7 cellular contexts compared by ENCODE assay signal in the genomic region with DNA sequence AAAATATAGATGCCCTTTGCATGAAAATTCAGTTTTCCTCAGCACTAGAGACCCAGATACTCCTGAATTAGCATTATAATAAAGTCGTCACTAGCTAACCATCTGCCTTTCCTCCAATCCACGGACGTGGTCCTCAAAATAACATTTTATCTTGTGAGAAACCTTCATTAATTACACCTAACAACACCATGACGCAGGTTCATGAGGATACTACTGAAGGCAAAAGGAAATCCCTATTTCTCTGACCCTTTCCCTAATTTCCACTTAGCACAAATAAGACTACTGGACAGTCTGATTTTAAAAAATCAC. TPM values are rescaled to one million over a fixed set of nuclear protein-coding genes. Genes with fewer than 3 reads are reported as not detected.
DNase-seq lines count a peak whose midpoint lies in the region; ATAC-seq, FAIRE-seq and TF ChIP-seq lines count a peak whose summit lies in the region.

No MANE protein-coding gene starts in this region.

- H3K4me2 ChIP-seq in keratinocyte (ENCODE audit: control insufficient read depth, extremely low read depth, insufficient read depth, low read depth, low read length): peak overlapping the region; percentile 85

- dilution Hi-C loops in keratinocyte (cut with MboI; ENCODE audit: extremely low pct_ligation_motif_present, low sequenced_read_pairs): no loop called here

- H3K9ac ChIP-seq in keratinocyte (ENCODE audit: control insufficient read depth, extremely low read depth, insufficient read depth, low read length): peak overlapping the region; percentile 100

- no peaks in the 10 kb centered on the region for H3K9me3 Mint-ChIP-seq in activated naive CD8-positive, alpha-beta T cell treated with anti-CD3 and anti-CD28 coated beads for 36 hours

- H4K20me1 ChIP-seq in keratinocyte (ENCODE audit: control insufficient read depth, extremely low read depth, insufficient read depth, low read length): peaks cover 7% of the 10 kb centered on the region

- FAIRE-seq in keratinocyte (lab: Jason Lieb, UNC): no peak

- TF ChIP-seq CTCF in keratinocyte (optimal IDR thresholded peaks at IDR 0.05 in 1 of 3, IDR thresholded peaks at IDR 0.05 in 1 of 3, conservative IDR thresholded peaks at IDR 0.05 in 1 of 3; ENCODE audit: extremely low read depth in 1 of 3, insufficient read depth in 2 of 3, low read length in 3 of 3): no peak
- TF ChIP-seq CTCF in stomach (IDR thresholded peaks at IDR 0.05): no peak

- peak; percentile 5 for DNase-seq in HT-29 (ENCODE audit: low spot score)
- DNase-seq in activated naive CD8-positive, alpha-beta T cell treated with anti-CD3 and anti-CD28 coated beads for 36 hours: no peak
- no peak for DNase-seq in keratinocyte (ENCODE audit: low read depth, low spot score)
- no peak for DNase-seq in stomach
- DNase-seq in COR-L47 (lab: John Stamatoyannopoulos, UW): no peak
- DNase-seq in hepatic stellate cell (ENCODE audit: low spot score): no peak

- peak overlapping the region; percentile 94 for H2AFZ ChIP-seq in keratinocyte (ENCODE audit: control insufficient read depth, low read length)

- no peak for TF ChIP-seq POLR2A in stomach (IDR thresholded peaks at IDR 0.05)

- H3K4me3 ChIP-seq in keratinocyte (ENCODE audit: control insufficient read depth in 2 of 3, extremely low read depth in 1 of 3, insufficient read depth in 2 of 3, low read depth in 1 of 3, low read length in 3 of 3) (peak overlapping the region; percentile 97 to 100 (median 99)), stomach (peak overlapping the region; percentile 60 to 81 (median 76))

- H3K9me3 ChIP-seq in keratinocyte (ENCODE audit: control insufficient read depth, low read depth, low read length) (no peaks in the 10 kb centered on the region), stomach (no peaks in the 10 kb centered on the region)

- peak overlapping the region; percentile 100 for H3K27ac ChIP-seq in keratinocyte (ENCODE audit: control insufficient read depth, insufficient read depth, low read length)
- peak overlapping the region in 4 of 5 donors; percentile 94 to 99 (median 98) for H3K27ac ChIP-seq in stomach

- no peaks in the 10 kb centered on the region for H3K36me3 ChIP-seq in keratinocyte (ENCODE audit: control insufficient read depth in 2 of 2, extremely low read depth in 1 of 2, insufficient read depth in 2 of 2, low read length in 2 of 2)
- H3K36me3 ChIP-seq in stomach: peaks cover 0 to 10% (median 8%) of the 10 kb centered on the region in 4 donors

- H3K27ac Mint-ChIP-seq in activated naive CD8-positive, alpha-beta T cell treated with anti-CD3 and anti-CD28 coated beads for 36 hours: peak overlapping the region; percentile 99

- intact Hi-C loops in stomach (cut with DNase I; ENCODE audit: low total_unique reads): no loop called here

- ATAC-seq in HG03175 (IDR thresholded peaks at IDR 0.05; ENCODE audit: unreplicated experiment): no peak

- H3K4me1 ChIP-seq in keratinocyte (ENCODE audit: control insufficient read depth, extremely low read depth, insufficient read depth, low read length): peaks cover 14% of the 10 kb centered on the region
- H3K4me1 ChIP-seq in stomach: peaks cover 39 to 57% (median 45%) of the 10 kb centered on the region in 4 donors

- H3K9me1 ChIP-seq in keratinocyte (ENCODE audit: control insufficient read depth, extremely low read depth, insufficient read depth, low read length): peaks cover 2% of the 10 kb centered on the region

- TF ChIP-seq EP300 in stomach (IDR thresholded peaks at IDR 0.05): no peak

- H3K79me2 ChIP-seq in keratinocyte (ENCODE audit: control insufficient read depth, insufficient read depth, low read length): peaks cover 42% of the 10 kb centered on the region

- H3K36me3 Mint-ChIP-seq in activated naive CD8-positive, alpha-beta T cell treated with anti-CD3 and anti-CD28 coated beads for 36 hours: peaks cover 38% of the 10 kb centered on the region

- H3K4me3 Mint-ChIP-seq in activated naive CD8-positive, alpha-beta T cell treated with anti-CD3 and anti-CD28 coated beads for 36 hours: peak overlapping the region; percentile 99

- no peaks in the 10 kb centered on the region for H3K27me3 Mint-ChIP-seq in activated naive CD8-positive, alpha-beta T cell treated with anti-CD3 and anti-CD28 coated beads for 36 hours

- H3K4me1 Mint-ChIP-seq in activated naive CD8-positive, alpha-beta T cell treated with anti-CD3 and anti-CD28 coated beads for 36 hours: peaks cover 44% of the 10 kb centered on the region

- WGBS in stomach, 5 donors: 21 to 35% (median 28%) methylated on average over 4 of the region's 4 CpGs

- H3K27me3 ChIP-seq in keratinocyte (ENCODE audit: control insufficient read depth, extremely low read depth, insufficient read depth, low read length) (no peaks in the 10 kb centered on the region), stomach (no peaks in the 10 kb centered on the region)

RNA-seq across cellular contexts. Expression of a gene that starts 1.3 kb away (rescaled TPM):
- 27.9 and 32.9 TPM in 2 replicates for total RNA-seq in HT-29 (2014; rRNA removed; shearing (Covaris generic))
- 10 to 100 TPM; 88.8 to 91.6 TPM for total RNA-seq in activated naive CD8-positive, alpha-beta T cell treated with anti-CD3 and anti-CD28 coated beads for 36 hours
- polyA plus RNA-seq in keratinocyte (19.2 to 60.5 TPM (median 40.8 TPM) in 3 replicates), stomach (10 to 100 TPM; 16.9 to 37.9 (median 24.1) TPM)
- 179 TPM for polyA plus RNA-seq in keratinocyte (2011; ENCODE audit: low read depth)
- polyA plus RNA-seq in keratinocyte (2011; cell fraction: cytosol; rRNA removed): 8.7 and 10.5 TPM in 2 replicates
- 136 and 175 TPM in 2 replicates for polyA plus RNA-seq in keratinocyte (2011; cell fraction: nucleus; rRNA removed)
- 32.3 and 68.4 TPM in 2 replicates for polyA plus RNA-seq in keratinocyte (2012; ENCODE audit: low replicate concordance)
- 6.7 to 34.6 TPM (median 19.5 TPM) in 3 replicates for polyA minus RNA-seq in keratinocyte
- 9.0 TPM for polyA minus RNA-seq in keratinocyte (2011; cell fraction: cytosol; rRNA and poly(A)+ RNA removed)
- 23.0 and 45.0 TPM in 2 replicates for polyA minus RNA-seq in keratinocyte (2011; cell fraction: nucleus; rRNA and poly(A)+ RNA removed)
- total RNA-seq in stomach: 100 to 1,000 TPM in 4 of 5 donors, 10 to 100 TPM in 1; 84.3 to 320 (median 197) TPM

RNA-seq across cellular contexts. Expression of a gene that starts 32.4 kb away (rescaled TPM):
- total RNA-seq in HT-29 (2014; rRNA removed; shearing (Covaris generic)): 8.3 and 12.4 TPM in 2 replicates
- total RNA-seq in activated naive CD8-positive, alpha-beta T cell treated with anti-CD3 and anti-CD28 coated beads for 36 hours: 10 to 100 TPM; 21.0 to 23.8 TPM
- 9.9 to 21.2 TPM (median 14.7 TPM) in 3 replicates for polyA plus RNA-seq in keratinocyte
- polyA plus RNA-seq in keratinocyte (2011; ENCODE audit: low read depth): 3.4 TPM
- 10.0 and 17.2 TPM in 2 replicates for polyA plus RNA-seq in keratinocyte (2011; cell fraction: cytosol; rRNA removed)
- polyA plus RNA-seq in keratinocyte (2011; cell fraction: nucleus; rRNA removed): 11.9 and 15.4 TPM in 2 replicates
- polyA plus RNA-seq in keratinocyte (2012; ENCODE audit: low replicate concordance): 6.3 and 16.1 TPM in 2 replicates
- 0.56 to 8.3 TPM (median 3.7 TPM) in 3 replicates for polyA minus RNA-seq in keratinocyte
- 2.1 TPM for polyA minus RNA-seq in keratinocyte (2011; cell fraction: cytosol; rRNA and poly(A)+ RNA removed)
- 2.3 and 3.3 TPM in 2 replicates for polyA minus RNA-seq in keratinocyte (2011; cell fraction: nucleus; rRNA and poly(A)+ RNA removed)
- 1 to 10 TPM in 2 of 5 donors, under 1 TPM in 1, not detected in 2; 0.58 to 4.4 (median 4.0) TPM for total RNA-seq in stomach
- 10 to 100 TPM in 2 of 3 donors, 1 to 10 TPM in 1; 8.6 to 11.4 (median 10.5) TPM for polyA plus RNA-seq in stomach
